1 cellular context compared by ENCODE assay signal in the genomic region with DNA sequence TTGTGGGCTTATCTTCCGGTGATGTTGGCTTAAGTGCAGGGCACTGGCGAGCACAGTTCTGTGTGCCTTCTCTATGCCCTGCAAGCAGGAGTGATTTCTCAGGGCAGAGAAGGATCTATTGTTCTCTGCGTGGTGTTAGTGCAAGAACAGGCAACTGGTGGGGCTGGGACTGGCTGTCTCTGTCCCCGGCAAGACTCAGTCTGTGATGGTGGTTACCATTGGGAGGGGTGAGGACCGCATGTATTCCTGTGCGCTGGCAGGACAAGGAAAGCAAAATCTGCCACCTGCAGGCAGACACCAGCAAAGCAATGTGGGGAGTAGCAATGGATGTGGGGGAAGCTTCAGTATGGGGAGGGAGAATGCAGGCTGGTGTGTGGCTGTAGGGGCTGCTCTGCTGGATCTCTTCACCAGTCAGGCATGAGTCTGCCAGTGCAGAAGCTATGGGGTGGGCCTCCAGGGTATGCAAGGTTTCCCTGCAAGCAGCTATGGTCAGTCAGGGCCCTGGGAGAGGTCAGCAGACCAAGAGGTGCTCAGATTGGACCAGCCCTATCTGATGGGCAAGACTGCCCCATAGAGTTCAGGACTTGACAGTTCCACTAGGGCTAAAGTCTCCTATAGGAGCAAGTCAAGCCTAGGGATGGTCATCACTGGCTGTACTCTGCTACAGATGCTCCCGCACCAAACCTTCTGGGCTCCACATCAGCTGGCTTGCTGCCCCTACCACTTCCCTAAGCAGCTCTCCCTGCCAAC.
A peak's percentile ranks its signal among the peaks of the same experiment; 100 is the strongest.
TF ChIP-seq lines count a peak whose summit lies in the region.

No MANE protein-coding gene starts in this region.

TF ChIP-seq in IMR-90, 13 proteins besides CTCF, POLR2A, EP300 and RAD21:
- 0 out of 2 replicates have a peak, but pooled peaks have one; percentile 10 for TF ChIP-seq SMC3 (IDR thresholded peaks at IDR 0.05; ENCODE audit: low read depth, low read length)
- TF ChIP-seq NFE2L2 (IDR thresholded peaks at IDR 0.05; ENCODE audit: low read depth, low read length) = no peak
- TF ChIP-seq MXI1 (IDR thresholded peaks at IDR 0.05; ENCODE audit: borderline replicate concordance, low read depth, low read length) = no peak
- no peak for TF ChIP-seq RCOR1 (IDR thresholded peaks at IDR 0.05; ENCODE audit: insufficient replicate concordance, low read length)
- no peak for TF ChIP-seq BHLHE40 (IDR thresholded peaks at IDR 0.05; ENCODE audit: low read depth, low read length)
